ENCODE assay signal across 8 cellular contexts in genomic region chr12:46523863-46524770, GRCh38.
DNase-seq lines count a peak whose midpoint lies in the region; ATAC-seq and TF ChIP-seq lines count a peak whose summit lies in the region.

No MANE protein-coding gene starts in this region.

- no peaks in the 10 kb centered on the region for H3K27me3 Mint-ChIP-seq in CD8-positive, alpha-beta T cell (ENCODE audit: low read depth)

- H3K27me3 ChIP-seq in CD8-positive, alpha-beta T cell (ENCODE audit: insufficient read depth, low read length) = no peaks in the 10 kb centered on the region
- no peaks in the 10 kb centered on the region for H3K27me3 ChIP-seq in Peyer's patch
- H3K27me3 ChIP-seq in mesendoderm (ENCODE audit: insufficient read depth, low read length, poor library complexity) = no peaks in the 10 kb centered on the region

- H3K9ac ChIP-seq in mesendoderm (ENCODE audit: low read length) = no peak overlapping the region

- POLR2A ChIA-PET in CD8-positive, alpha-beta T cell (lab: Charles Lee) = interaction anchor here (0.7 to 1.5 kb wide), 9 partner anchors 8 to 695 kb away, joined by 3 to 6 read pairs (median 3); no protein-coding TSS in a partner anchor

- peak overlapping the region; percentile 95 for H3K27ac Mint-ChIP-seq in CD8-positive, alpha-beta T cell

- no peak overlapping the region for H3K4me2 ChIP-seq in mesendoderm (ENCODE audit: low read length)

- H3K4me1 ChIP-seq in CD8-positive, alpha-beta T cell (ENCODE audit: insufficient read depth, low read length) = peaks cover 23% of the 10 kb centered on the region
- H3K4me1 ChIP-seq in Peyer's patch (peaks cover 0 to 18% (median 0%) of the 10 kb centered on the region in 4 donors), mesodermal cell (ENCODE audit: control insufficient read depth, insufficient read depth, low read length, poor library complexity, severe bottlenecking) (peaks cover 28% of the 10 kb centered on the region), urinary bladder (ENCODE audit: insufficient read depth) (peaks cover 2% of the 10 kb centered on the region), mesendoderm (ENCODE audit: control insufficient read depth, low read depth, low read length) (no peaks in the 10 kb centered on the region)

- no peak overlapping the region for H2AK5ac ChIP-seq in mesendoderm (ENCODE audit: low read length)

- H3K4me3 ChIP-seq in CD8-positive, alpha-beta T cell (ENCODE audit: low read depth, low read length) = peak overlapping the region; percentile 28
- H3K4me3 ChIP-seq in Peyer's patch (no peak overlapping the region), mesodermal cell (ENCODE audit: extremely low read depth, insufficient read depth, low read length, poor library complexity, severe bottlenecking) (no peak overlapping the region), urinary bladder (ENCODE audit: low read depth, low read length) (no peak overlapping the region), mesendoderm (ENCODE audit: low read length) (no peak overlapping the region)

- H3K23ac ChIP-seq in mesendoderm (ENCODE audit: low read length) = no peak overlapping the region

- peaks cover 36% of the 10 kb centered on the region for H3K4me1 Mint-ChIP-seq in CD8-positive, alpha-beta T cell (ENCODE audit: low read depth)

- no peak overlapping the region for H2BK15ac ChIP-seq in mesendoderm (replicated peaks; ENCODE audit: low read depth)

- no peaks in the 10 kb centered on the region for H3K79me1 ChIP-seq in mesendoderm (ENCODE audit: low read length)

- DNase-seq in CD8-positive, alpha-beta T cell = peak in 5 of 7 experiments; percentile 14 to 40 (median 30)
- DNase-seq in Peyer's patch (no peak), amniotic epithelial cell (ENCODE audit: low read depth) (peak; percentile 99), mesendoderm (no peak), NCI-H2196 (lab: John Stamatoyannopoulos, UW; ENCODE audit: unreplicated experiment) (no peak)

- H2BK5ac ChIP-seq in mesendoderm (ENCODE audit: low read length) = no peak overlapping the region

- CTCF ChIA-PET in CD8-positive, alpha-beta T cell (lab: Charles Lee) = interaction anchor here (0.7 to 1.6 kb wide), 7 partner anchors 9 to 180 kb away, joined by 3 to 5 read pairs (median 3); no protein-coding TSS in a partner anchor

- no peak overlapping the region for H3K56ac ChIP-seq in mesendoderm (ENCODE audit: low read length)

- peaks cover 8% of the 10 kb centered on the region for H3K9me3 Mint-ChIP-seq in CD8-positive, alpha-beta T cell

- H2BK120ac ChIP-seq in mesendoderm (ENCODE audit: low read depth, low read length) = no peak overlapping the region

- H3K27ac ChIP-seq in CD8-positive, alpha-beta T cell (ENCODE audit: low read depth, low read length) = peak overlapping the region; percentile 41
- H3K27ac ChIP-seq in Peyer's patch (peak overlapping the region; percentile 30 to 76 (median 68)), mesodermal cell (ENCODE audit: low read depth, low read length, severe bottlenecking) (peak overlapping the region; percentile 92), urinary bladder (ENCODE audit: low read depth) (peak overlapping the region; percentile 28), mesendoderm (ENCODE audit: low read depth, low read length) (no peak overlapping the region)

- no peaks in the 10 kb centered on the region for H3K36me3 Mint-ChIP-seq in CD8-positive, alpha-beta T cell

- TF ChIP-seq POLR2A in Peyer's patch (IDR thresholded peaks at IDR 0.05) = no peak

- WGBS in mesodermal cell (ENCODE audit: insufficient coverage in 2 of 2), 2 experiments = 87 to 93% methylated on average over 8 to 9 of the region's 10 CpGs
- WGBS in urinary bladder = 59% methylated on average over 10 of the region's 10 CpGs
- WGBS in mesendoderm (ENCODE audit: extremely low coverage, insufficient coverage, low lambda C conversion rate) = no CpG with 5 or more reads among the region's 10 CpGs

- H3K9me3 ChIP-seq in CD8-positive, alpha-beta T cell (ENCODE audit: low read length) = no peaks in the 10 kb centered on the region
- H3K9me3 ChIP-seq in Peyer's patch (no peaks in the 10 kb centered on the region), mesodermal cell (ENCODE audit: control insufficient read depth, low read length) (no peaks in the 10 kb centered on the region)

- H3K4me3 Mint-ChIP-seq in CD8-positive, alpha-beta T cell = peak overlapping the region; percentile 74

- intact Hi-C loops in CD8-positive, alpha-beta T cell (cut with DNase I, micrococcal nuclease) = loop anchor here in 1 of 2 experiments (5.0 kb wide), 2 partner anchors 53 to 152 kb away; partner anchors contain the start of gene SLC38A2

- H3K79me2 ChIP-seq in mesendoderm (ENCODE audit: control insufficient read depth, insufficient read depth, low read length) = no peaks in the 10 kb centered on the region

- no peak overlapping the region for H4K5ac ChIP-seq in mesendoderm (ENCODE audit: low read length)

- H3K36me3 ChIP-seq in CD8-positive, alpha-beta T cell (ENCODE audit: insufficient read depth, low read length) = no peaks in the 10 kb centered on the region
- H3K36me3 ChIP-seq in Peyer's patch (no peaks in the 10 kb centered on the region), mesodermal cell (ENCODE audit: control insufficient read depth, insufficient read depth, low read length) (no peaks in the 10 kb centered on the region), urinary bladder (ENCODE audit: insufficient read depth) (no peaks in the 10 kb centered on the region), mesendoderm (ENCODE audit: control insufficient read depth, insufficient read depth, low read length) (no peaks in the 10 kb centered on the region)

- ATAC-seq in CD8-positive, alpha-beta T cell = peak; percentile 97
- ATAC-seq in HG03520 (IDR thresholded peaks at IDR 0.05; ENCODE audit: unreplicated experiment) = no peak

- TF ChIP-seq CTCF in CD8-positive, alpha-beta T cell (IDR thresholded peaks at IDR 0.05) = no peak
- TF ChIP-seq CTCF in Peyer's patch (IDR thresholded peaks at IDR 0.05) = no peak

- no peak overlapping the region for H3K4ac ChIP-seq in mesendoderm (ENCODE audit: low read depth, low read length)

- no peak overlapping the region for H4K8ac ChIP-seq in mesendoderm (ENCODE audit: low read depth, low read length)

- H3K18ac ChIP-seq in mesendoderm (ENCODE audit: low read length) = no peak overlapping the region

Comparison
In these comparisons a context has a peak if more than half of its experiments do, and no peak if none do; other contexts are left out.
1. DNase-seq: peak in CD8-positive, alpha-beta T cell (5 of 7) and amniotic epithelial cell (single experiment); none in Peyer's patch (0 of 3), mesendoderm (single experiment) and NCI-H2196 (single experiment).